ENCODE assay signal across 17 cellular contexts in genomic region chr4:15374697-15375096, GRCh38. TPM values are rescaled to one million over a fixed set of nuclear protein-coding genes. Genes with fewer than 3 reads are reported as not detected.
DNase-seq lines count a peak whose midpoint lies in the region; ATAC-seq and TF ChIP-seq lines count a peak whose summit lies in the region.
"Had no signal": no experiment of that assay in that cellular context is flagged by ENCODE, and none has a peak within 500 bp of the region (broad histone marks: within the 10 kb centered on the region; RNA-seq: fewer than 3 reads in every experiment).

No MANE protein-coding gene starts in this region.

- H3K4me3 Mint-ChIP-seq in brain: peak overlapping the region in 2 of 5 experiments; percentile 52 to 53
- H3K4me3 Mint-ChIP-seq in activated naive CD8-positive, alpha-beta T cell treated with anti-CD3 and anti-CD28 coated beads, Interleukin-2, amount 50 U/mL, for 24 hours: no peak overlapping the region
- H3K4me3 Mint-ChIP-seq: activated naive CD8-positive, alpha-beta T cell had no signal

- H3K9me3 Mint-ChIP-seq in brain: no peaks in the 10 kb centered on the region
- H3K9me3 Mint-ChIP-seq in activated naive CD8-positive, alpha-beta T cell treated with anti-CD3 and anti-CD28 coated beads, Interleukin-2, amount 50 U/mL, for 24 hours: no peaks in the 10 kb centered on the region

- H3K36me3 Mint-ChIP-seq in brain: no peaks in the 10 kb centered on the region
- no peaks in the 10 kb centered on the region for H3K36me3 Mint-ChIP-seq in activated naive CD8-positive, alpha-beta T cell treated with anti-CD3 and anti-CD28 coated beads, Interleukin-2, amount 50 U/mL, for 24 hours (ENCODE audit: low read depth)
- H3K36me3 Mint-ChIP-seq: activated naive CD8-positive, alpha-beta T cell; naive thymus-derived CD4-positive, alpha-beta T cell had no signal

- H3K27ac ChIP-seq in right cardiac atrium (ENCODE audit: low read length) (peak overlapping the region; percentile 66), gastrocnemius medialis (peak overlapping the region; percentile 21 to 63 (median 41))

- no peaks in the 10 kb centered on the region for H3K36me3 ChIP-seq in gastrocnemius medialis

- in situ Hi-C loops in gastrocnemius medialis (cut with MboI; ENCODE audit: low sequenced_read_pairs in 4 of 4): no loop called here

- peak overlapping the region in 3 of 5 experiments; percentile 17 to 64 (median 40) for H3K27ac Mint-ChIP-seq in brain
- no peak overlapping the region for H3K27ac Mint-ChIP-seq in activated naive CD8-positive, alpha-beta T cell treated with anti-CD3 and anti-CD28 coated beads, Interleukin-2, amount 50 U/mL, for 24 hours
- H3K27ac Mint-ChIP-seq: activated naive CD8-positive, alpha-beta T cell had no signal

- no peaks in the 10 kb centered on the region for H3K27me3 ChIP-seq in right cardiac atrium (ENCODE audit: control insufficient read depth, insufficient read depth)
- no peaks in the 10 kb centered on the region for H3K27me3 ChIP-seq in gastrocnemius medialis

- TF ChIP-seq CTCF in brain (conservative IDR thresholded peaks at IDR 0.05): no peak
- TF ChIP-seq CTCF in gastrocnemius medialis (IDR thresholded peaks at IDR 0.05 in 4 of 5, conservative IDR thresholded peaks at IDR 0.05 in 1 of 5): no peak

- intact Hi-C loops in right cardiac atrium (cut with DNase I): no loop called here
- intact Hi-C loops in gastrocnemius medialis (cut with DNase I; ENCODE audit: low total_unique reads): no loop called here

- no peaks in the 10 kb centered on the region for H3K27me3 Mint-ChIP-seq in brain
- no peaks in the 10 kb centered on the region for H3K27me3 Mint-ChIP-seq in activated naive CD8-positive, alpha-beta T cell treated with anti-CD3 and anti-CD28 coated beads, Interleukin-2, amount 50 U/mL, for 24 hours
- H3K27me3 Mint-ChIP-seq: activated naive CD8-positive, alpha-beta T cell had no signal

- DNase-seq in AG20443 (ENCODE audit: low spot score) (peak; percentile 21), right cardiac atrium (no peak), gastrocnemius medialis (no peak)
- DNase-seq in activated naive CD8-positive, alpha-beta T cell treated with anti-CD3 and anti-CD28 coated beads, Interleukin-2, amount 50 U/mL, for 24 hours: no peak
- DNase-seq in stimulated activated CD8-positive, alpha-beta memory T cell treated with anti-CD3 and anti-CD28 coated beads, Interleukin-4, amount 100 ng/mL, for 48 hours: no peak
- DNase-seq: cortex of kidney; DND-41; naive thymus-derived CD4-positive, alpha-beta T cell; NCI-H1436 treated with DMSO at 0.1 percent for 48 hours; NCI-H69; stimulated activated CD4-positive, alpha-beta T cell treated with anti-CD3 and anti-CD28 coated beads, Interleukin-15, amount 100 ng/mL, for 24 hours had no signal

- H3K4me3 ChIP-seq in right cardiac atrium (ENCODE audit: low read length) (peak overlapping the region; percentile 40), gastrocnemius medialis (peak overlapping the region; percentile 2 to 41 (median 32))
- H3K4me3 ChIP-seq: K562 had no signal

- peaks cover 43% of the 10 kb centered on the region for H3K4me1 Mint-ChIP-seq in brain
- peaks cover 36% of the 10 kb centered on the region for H3K4me1 Mint-ChIP-seq in activated naive CD8-positive, alpha-beta T cell treated with anti-CD3 and anti-CD28 coated beads, Interleukin-2, amount 50 U/mL, for 24 hours

- TF ChIP-seq POLR2A in gastrocnemius medialis (IDR thresholded peaks at IDR 0.05): no peak

- H3K4me1 ChIP-seq in right cardiac atrium (ENCODE audit: control insufficient read depth, insufficient read depth, low read length) (no peaks in the 10 kb centered on the region), gastrocnemius medialis (peaks cover 0 to 6% of the 10 kb centered on the region in 2 donors)

- H3K9me3 ChIP-seq in right cardiac atrium (ENCODE audit: control insufficient read depth, low read length) (no peaks in the 10 kb centered on the region), gastrocnemius medialis (no peaks in the 10 kb centered on the region)

- ATAC-seq in right cardiac atrium (peak in 1 of 2 donors; percentile 44), gastrocnemius medialis (peak; percentile 33 to 43), GM21529 (IDR thresholded peaks at IDR 0.05; ENCODE audit: unreplicated experiment) (no peak), GM19455 (IDR thresholded peaks at IDR 0.05; ENCODE audit: unreplicated experiment) (no peak)
- no peak for ATAC-seq in activated naive CD8-positive, alpha-beta T cell treated with anti-CD3 and anti-CD28 coated beads, Interleukin-2, amount 50 U/mL, for 24 hours
- ATAC-seq: K562; naive thymus-derived CD4-positive, alpha-beta T cell had no signal

- 62% methylated on average over 10 of the region's 10 CpGs for WGBS in right cardiac atrium

RNA-seq across cellular contexts. Expression of gene C1QTNF7, which starts 53.1 kb away (rescaled TPM):
- polyA plus RNA-seq in brain (ENCODE audit: insufficient read depth, low read depth, low replicate concordance) (0.22 TPM), right cardiac atrium (1.7 TPM)
- total RNA-seq in right cardiac atrium (1 to 10 TPM; 1.6 to 4.0 (median 2.2) TPM), gastrocnemius medialis (10 to 100 TPM in 1 of 4 donors, under 1 TPM in 3; 0.29 to 11.6 (median 0.72) TPM)
- total RNA-seq: K562, SK-MEL-5 had no signal
- polyA plus RNA-seq: K562; naive thymus-derived CD4-positive, alpha-beta T cell had no signal

Comparison
In these comparisons a context has a peak if more than half of its experiments do, and no peak if none do; other contexts are left out.
1. ATAC-seq: peak in gastrocnemius medialis (2 of 2); none in activated naive CD8-positive, alpha-beta T cell treated with anti-CD3 and anti-CD28 coated beads, Interleukin-2, amount 50 U/mL, for 24 hours (single experiment), GM21529 (single experiment) and GM19455 (single experiment).